Comparison of ENCODE assay signal across 1 cellular context in genomic region chr17:62109378-62109902, GRCh38.
TF ChIP-seq lines count a peak whose summit lies in the region.

No MANE protein-coding gene starts in this region.

TF ChIP-seq in HepG2, 621 proteins besides CTCF, POLR2A, EP300 and RAD21 (continued from another document and continues in another):
- TF ChIP-seq, protein P1, sequence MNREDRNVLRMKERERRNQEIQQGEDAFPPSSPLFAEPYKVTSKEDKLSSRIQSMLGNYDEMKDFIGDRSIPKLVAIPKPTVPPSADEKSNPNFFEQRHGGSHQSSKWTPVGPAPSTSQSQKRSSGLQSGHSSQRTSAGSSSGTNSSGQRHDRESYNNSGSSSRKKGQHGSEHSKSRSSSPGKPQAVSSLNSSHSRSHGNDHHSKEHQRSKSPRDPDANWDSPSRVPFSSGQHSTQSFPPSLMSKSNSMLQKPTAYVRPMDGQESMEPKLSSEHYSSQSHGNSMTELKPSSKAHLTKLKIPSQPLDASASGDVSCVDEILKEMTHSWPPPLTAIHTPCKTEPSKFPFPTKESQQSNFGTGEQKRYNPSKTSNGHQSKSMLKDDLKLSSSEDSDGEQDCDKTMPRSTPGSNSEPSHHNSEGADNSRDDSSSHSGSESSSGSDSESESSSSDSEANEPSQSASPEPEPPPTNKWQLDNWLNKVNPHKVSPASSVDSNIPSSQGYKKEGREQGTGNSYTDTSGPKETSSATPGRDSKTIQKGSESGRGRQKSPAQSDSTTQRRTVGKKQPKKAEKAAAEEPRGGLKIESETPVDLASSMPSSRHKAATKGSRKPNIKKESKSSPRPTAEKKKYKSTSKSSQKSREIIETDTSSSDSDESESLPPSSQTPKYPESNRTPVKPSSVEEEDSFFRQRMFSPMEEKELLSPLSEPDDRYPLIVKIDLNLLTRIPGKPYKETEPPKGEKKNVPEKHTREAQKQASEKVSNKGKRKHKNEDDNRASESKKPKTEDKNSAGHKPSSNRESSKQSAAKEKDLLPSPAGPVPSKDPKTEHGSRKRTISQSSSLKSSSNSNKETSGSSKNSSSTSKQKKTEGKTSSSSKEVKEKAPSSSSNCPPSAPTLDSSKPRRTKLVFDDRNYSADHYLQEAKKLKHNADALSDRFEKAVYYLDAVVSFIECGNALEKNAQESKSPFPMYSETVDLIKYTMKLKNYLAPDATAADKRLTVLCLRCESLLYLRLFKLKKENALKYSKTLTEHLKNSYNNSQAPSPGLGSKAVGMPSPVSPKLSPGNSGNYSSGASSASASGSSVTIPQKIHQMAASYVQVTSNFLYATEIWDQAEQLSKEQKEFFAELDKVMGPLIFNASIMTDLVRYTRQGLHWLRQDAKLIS (CRISPR knock-in tag; IDR thresholded peaks at IDR 0.05): 0 out of 2 replicates have a peak, but pooled peaks have one; percentile 62
- TF ChIP-seq, protein P2, sequence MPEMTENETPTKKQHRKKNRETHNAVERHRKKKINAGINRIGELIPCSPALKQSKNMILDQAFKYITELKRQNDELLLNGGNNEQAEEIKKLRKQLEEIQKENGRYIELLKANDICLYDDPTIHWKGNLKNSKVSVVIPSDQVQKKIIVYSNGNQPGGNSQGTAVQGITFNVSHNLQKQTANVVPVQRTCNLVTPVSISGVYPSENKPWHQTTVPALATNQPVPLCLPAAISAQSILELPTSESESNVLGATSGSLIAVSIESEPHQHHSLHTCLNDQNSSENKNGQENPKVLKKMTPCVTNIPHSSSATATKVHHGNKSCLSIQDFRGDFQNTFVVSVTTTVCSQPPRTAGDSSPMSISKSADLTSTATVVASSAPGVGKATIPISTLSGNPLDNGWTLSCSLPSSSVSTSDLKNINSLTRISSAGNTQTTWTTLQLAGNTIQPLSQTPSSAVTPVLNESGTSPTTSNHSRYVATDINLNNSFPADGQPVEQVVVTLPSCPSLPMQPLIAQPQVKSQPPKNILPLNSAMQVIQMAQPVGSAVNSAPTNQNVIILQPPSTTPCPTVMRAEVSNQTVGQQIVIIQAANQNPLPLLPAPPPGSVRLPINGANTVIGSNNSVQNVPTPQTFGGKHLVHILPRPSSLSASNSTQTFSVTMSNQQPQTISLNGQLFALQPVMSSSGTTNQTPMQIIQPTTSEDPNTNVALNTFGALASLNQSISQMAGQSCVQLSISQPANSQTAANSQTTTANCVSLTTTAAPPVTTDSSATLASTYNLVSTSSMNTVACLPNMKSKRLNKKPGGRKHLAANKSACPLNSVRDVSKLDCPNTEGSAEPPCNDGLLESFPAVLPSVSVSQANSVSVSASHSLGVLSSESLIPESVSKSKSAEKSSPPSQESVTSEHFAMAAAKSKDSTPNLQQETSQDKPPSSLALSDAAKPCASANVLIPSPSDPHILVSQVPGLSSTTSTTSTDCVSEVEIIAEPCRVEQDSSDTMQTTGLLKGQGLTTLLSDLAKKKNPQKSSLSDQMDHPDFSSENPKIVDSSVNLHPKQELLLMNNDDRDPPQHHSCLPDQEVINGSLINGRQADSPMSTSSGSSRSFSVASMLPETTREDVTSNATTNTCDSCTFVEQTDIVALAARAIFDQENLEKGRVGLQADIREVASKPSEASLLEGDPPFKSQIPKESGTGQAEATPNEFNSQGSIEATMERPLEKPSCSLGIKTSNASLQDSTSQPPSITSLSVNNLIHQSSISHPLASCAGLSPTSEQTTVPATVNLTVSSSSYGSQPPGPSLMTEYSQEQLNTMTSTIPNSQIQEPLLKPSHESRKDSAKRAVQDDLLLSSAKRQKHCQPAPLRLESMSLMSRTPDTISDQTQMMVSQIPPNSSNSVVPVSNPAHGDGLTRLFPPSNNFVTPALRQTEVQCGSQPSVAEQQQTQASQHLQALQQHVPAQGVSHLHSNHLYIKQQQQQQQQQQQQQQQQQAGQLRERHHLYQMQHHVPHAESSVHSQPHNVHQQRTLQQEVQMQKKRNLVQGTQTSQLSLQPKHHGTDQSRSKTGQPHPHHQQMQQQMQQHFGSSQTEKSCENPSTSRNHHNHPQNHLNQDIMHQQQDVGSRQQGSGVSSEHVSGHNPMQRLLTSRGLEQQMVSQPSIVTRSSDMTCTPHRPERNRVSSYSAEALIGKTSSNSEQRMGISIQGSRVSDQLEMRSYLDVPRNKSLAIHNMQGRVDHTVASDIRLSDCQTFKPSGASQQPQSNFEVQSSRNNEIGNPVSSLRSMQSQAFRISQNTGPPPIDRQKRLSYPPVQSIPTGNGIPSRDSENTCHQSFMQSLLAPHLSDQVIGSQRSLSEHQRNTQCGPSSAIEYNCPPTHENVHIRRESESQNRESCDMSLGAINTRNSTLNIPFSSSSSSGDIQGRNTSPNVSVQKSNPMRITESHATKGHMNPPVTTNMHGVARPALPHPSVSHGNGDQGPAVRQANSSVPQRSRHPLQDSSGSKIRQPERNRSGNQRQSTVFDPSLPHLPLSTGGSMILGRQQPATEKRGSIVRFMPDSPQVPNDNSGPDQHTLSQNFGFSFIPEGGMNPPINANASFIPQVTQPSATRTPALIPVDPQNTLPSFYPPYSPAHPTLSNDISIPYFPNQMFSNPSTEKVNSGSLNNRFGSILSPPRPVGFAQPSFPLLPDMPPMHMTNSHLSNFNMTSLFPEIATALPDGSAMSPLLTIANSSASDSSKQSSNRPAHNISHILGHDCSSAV (CRISPR knock-in tag; IDR thresholded peaks at IDR 0.05; ENCODE audit: borderline replicate concordance): no peak
- TF ChIP-seq ZNF143 (CRISPR knock-in tag; IDR thresholded peaks at IDR 0.05): no peak
- no peak for TF ChIP-seq ZNF510 (CRISPR knock-in tag; IDR thresholded peaks at IDR 0.05; ENCODE audit: low read depth)
- TF ChIP-seq ZNF501 (CRISPR knock-in tag; IDR thresholded peaks at IDR 0.05): peak; percentile 53; the same call in 1 of the 2 replicates
- TF ChIP-seq CEBPB (IDR thresholded peaks at IDR 0.05; ENCODE audit: borderline replicate concordance, low read depth, low read length): no peak
- peak; percentile 81; the same call in 1 of the 2 replicates for TF ChIP-seq AHR (CRISPR knock-in tag; IDR thresholded peaks at IDR 0.05)
- no peak for TF ChIP-seq TEAD2 (CRISPR knock-in tag; IDR thresholded peaks at IDR 0.05)
- no peak for TF ChIP-seq HNRNPLL (IDR thresholded peaks at IDR 0.05; ENCODE audit: low read depth, low read length, poor library complexity, severe bottlenecking)
- no peak for TF ChIP-seq KLF15 (CRISPR knock-in tag; IDR thresholded peaks at IDR 0.05; ENCODE audit: borderline replicate concordance)
- TF ChIP-seq ZNF280D (CRISPR knock-in tag; IDR thresholded peaks at IDR 0.05): no peak
- TF ChIP-seq, protein P3, sequence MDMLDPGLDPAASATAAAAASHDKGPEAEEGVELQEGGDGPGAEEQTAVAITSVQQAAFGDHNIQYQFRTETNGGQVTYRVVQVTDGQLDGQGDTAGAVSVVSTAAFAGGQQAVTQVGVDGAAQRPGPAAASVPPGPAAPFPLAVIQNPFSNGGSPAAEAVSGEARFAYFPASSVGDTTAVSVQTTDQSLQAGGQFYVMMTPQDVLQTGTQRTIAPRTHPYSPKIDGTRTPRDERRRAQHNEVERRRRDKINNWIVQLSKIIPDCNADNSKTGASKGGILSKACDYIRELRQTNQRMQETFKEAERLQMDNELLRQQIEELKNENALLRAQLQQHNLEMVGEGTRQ (IDR thresholded peaks at IDR 0.05; ENCODE audit: low read depth, low read length): no peak
- TF ChIP-seq, protein P3 (CRISPR knock-in tag; IDR thresholded peaks at IDR 0.05; ENCODE audit: borderline replicate concordance): no peak
- TF ChIP-seq ZFP82 (CRISPR knock-in tag; IDR thresholded peaks at IDR 0.05; ENCODE audit: borderline replicate concordance): no peak
- TF ChIP-seq, protein P4, sequence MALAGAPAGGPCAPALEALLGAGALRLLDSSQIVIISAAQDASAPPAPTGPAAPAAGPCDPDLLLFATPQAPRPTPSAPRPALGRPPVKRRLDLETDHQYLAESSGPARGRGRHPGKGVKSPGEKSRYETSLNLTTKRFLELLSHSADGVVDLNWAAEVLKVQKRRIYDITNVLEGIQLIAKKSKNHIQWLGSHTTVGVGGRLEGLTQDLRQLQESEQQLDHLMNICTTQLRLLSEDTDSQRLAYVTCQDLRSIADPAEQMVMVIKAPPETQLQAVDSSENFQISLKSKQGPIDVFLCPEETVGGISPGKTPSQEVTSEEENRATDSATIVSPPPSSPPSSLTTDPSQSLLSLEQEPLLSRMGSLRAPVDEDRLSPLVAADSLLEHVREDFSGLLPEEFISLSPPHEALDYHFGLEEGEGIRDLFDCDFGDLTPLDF (CRISPR knock-in tag; IDR thresholded peaks at IDR 0.05): no peak
- no peak for TF ChIP-seq ZMYM3 (CRISPR knock-in tag; IDR thresholded peaks at IDR 0.05)
- peak; percentile 90 for TF ChIP-seq RELA (CRISPR knock-in tag; IDR thresholded peaks at IDR 0.05)
- peak; percentile 54; the same call in 1 of the 2 replicates for TF ChIP-seq ZBTB38 (CRISPR knock-in tag; IDR thresholded peaks at IDR 0.05)
- TF ChIP-seq SIX1 (CRISPR knock-in tag; IDR thresholded peaks at IDR 0.05; ENCODE audit: borderline replicate concordance): peak; percentile 33; the same call in 1 of the 2 replicates
- TF ChIP-seq, protein P5, sequence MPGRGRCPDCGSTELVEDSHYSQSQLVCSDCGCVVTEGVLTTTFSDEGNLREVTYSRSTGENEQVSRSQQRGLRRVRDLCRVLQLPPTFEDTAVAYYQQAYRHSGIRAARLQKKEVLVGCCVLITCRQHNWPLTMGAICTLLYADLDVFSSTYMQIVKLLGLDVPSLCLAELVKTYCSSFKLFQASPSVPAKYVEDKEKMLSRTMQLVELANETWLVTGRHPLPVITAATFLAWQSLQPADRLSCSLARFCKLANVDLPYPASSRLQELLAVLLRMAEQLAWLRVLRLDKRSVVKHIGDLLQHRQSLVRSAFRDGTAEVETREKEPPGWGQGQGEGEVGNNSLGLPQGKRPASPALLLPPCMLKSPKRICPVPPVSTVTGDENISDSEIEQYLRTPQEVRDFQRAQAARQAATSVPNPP (CRISPR knock-in tag; IDR thresholded peaks at IDR 0.05): no peak
- 0 out of 2 replicates have a peak, but pooled peaks have one; percentile 70 for TF ChIP-seq GTF2F1 (IDR thresholded peaks at IDR 0.05; ENCODE audit: low read length)
- TF ChIP-seq, protein P6, sequence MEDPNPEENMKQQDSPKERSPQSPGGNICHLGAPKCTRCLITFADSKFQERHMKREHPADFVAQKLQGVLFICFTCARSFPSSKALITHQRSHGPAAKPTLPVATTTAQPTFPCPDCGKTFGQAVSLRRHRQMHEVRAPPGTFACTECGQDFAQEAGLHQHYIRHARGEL (CRISPR knock-in tag; IDR thresholded peaks at IDR 0.05): no peak
- no peak for TF ChIP-seq ZNF101 (CRISPR knock-in tag; IDR thresholded peaks at IDR 0.05; ENCODE audit: borderline replicate concordance, low read depth)
- no peak for TF ChIP-seq MXD4 (CRISPR knock-in tag; IDR thresholded peaks at IDR 0.05)
- peak; percentile 33; the same call in 1 of the 2 replicates for TF ChIP-seq HIC2 (CRISPR knock-in tag; IDR thresholded peaks at IDR 0.05; ENCODE audit: low read depth)
- TF ChIP-seq ZNF629 (CRISPR knock-in tag; conservative IDR thresholded peaks at IDR 0.05): no peak
- TF ChIP-seq MLLT10 (CRISPR knock-in tag; IDR thresholded peaks at IDR 0.05): no peak
- peak; percentile 96 for TF ChIP-seq MIXL1 (CRISPR knock-in tag; IDR thresholded peaks at IDR 0.05)
- TF ChIP-seq TRAFD1 (CRISPR knock-in tag; IDR thresholded peaks at IDR 0.05; ENCODE audit: borderline replicate concordance): no peak
